Comparison of ENCODE assay signal across 17 cellular contexts in the genomic region with DNA sequence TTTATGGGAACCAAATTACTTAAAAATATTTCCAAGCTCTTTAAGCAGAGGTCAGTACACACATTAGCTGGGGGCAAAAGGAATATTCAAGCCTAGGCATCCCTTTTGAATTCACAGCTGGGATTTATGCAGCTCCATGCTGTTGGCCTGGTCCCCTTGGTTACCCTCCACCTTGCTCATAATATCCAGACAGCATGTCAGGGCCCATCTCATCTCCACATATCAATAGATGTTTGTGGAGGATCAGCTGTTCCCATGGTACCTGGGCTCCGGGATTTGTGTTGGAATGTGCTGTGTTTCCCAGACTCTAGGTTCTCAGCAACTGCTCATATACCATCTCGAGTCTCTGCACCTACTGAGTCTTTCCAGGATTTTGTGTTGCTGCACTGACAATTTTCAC.
"Had no signal": no experiment of that assay in that cellular context is flagged by ENCODE, and none has a peak within 500 bp of the region (broad histone marks: within the 10 kb centered on the region; RNA-seq: fewer than 3 reads in every experiment).

No MANE protein-coding gene starts in this region.

- H3K36me3 ChIP-seq: brain microvascular endothelial cell had no signal

- ATAC-seq: activated T-helper 17 cell treated with anti-CD3 and anti-CD28 coated beads, Interleukin-2, amount 50 U/mL, for 72 hours; effector memory CD8-positive, alpha-beta T cell; stimulated activated effector memory CD8-positive, alpha-beta T cell treated with anti-CD3 and anti-CD28 coated beads, Interleukin-12 subunit alpha, Interleukin-12 subunit beta, amount 100 ng/mL, for 72 hours had no signal

- H3K4me1 ChIP-seq: parathyroid adenoma had no signal

- DNase-seq: activated CD4-positive, alpha-beta T cell treated with anti-CD3 and anti-CD28 coated beads for 1 hour; activated CD4-positive, alpha-beta T cell treated with anti-CD3 and anti-CD28 coated beads, Interleukin-2, amount 50 U/mL, for 4 hours; activated naive CD4-positive, alpha-beta T cell treated with Interleukin-2 at 50 U/mL for 16 hours; activated T-cell treated with anti-CD3 and anti-CD28 coated beads for 4 hours; anterior cingulate cortex; brain microvascular endothelial cell; cerebellar nuclear complex; effector memory CD8-positive, alpha-beta T cell; erythroblast; kidney; midbrain; retina; T-helper 1 cell; T1000 had no signal

- H3K27ac ChIP-seq: brain microvascular endothelial cell, parathyroid adenoma had no signal

- H3K9ac ChIP-seq: parathyroid adenoma had no signal

- H3K27me3 ChIP-seq: brain microvascular endothelial cell had no signal
